ENCODE assay signal across 1 cellular context in the genomic region with DNA sequence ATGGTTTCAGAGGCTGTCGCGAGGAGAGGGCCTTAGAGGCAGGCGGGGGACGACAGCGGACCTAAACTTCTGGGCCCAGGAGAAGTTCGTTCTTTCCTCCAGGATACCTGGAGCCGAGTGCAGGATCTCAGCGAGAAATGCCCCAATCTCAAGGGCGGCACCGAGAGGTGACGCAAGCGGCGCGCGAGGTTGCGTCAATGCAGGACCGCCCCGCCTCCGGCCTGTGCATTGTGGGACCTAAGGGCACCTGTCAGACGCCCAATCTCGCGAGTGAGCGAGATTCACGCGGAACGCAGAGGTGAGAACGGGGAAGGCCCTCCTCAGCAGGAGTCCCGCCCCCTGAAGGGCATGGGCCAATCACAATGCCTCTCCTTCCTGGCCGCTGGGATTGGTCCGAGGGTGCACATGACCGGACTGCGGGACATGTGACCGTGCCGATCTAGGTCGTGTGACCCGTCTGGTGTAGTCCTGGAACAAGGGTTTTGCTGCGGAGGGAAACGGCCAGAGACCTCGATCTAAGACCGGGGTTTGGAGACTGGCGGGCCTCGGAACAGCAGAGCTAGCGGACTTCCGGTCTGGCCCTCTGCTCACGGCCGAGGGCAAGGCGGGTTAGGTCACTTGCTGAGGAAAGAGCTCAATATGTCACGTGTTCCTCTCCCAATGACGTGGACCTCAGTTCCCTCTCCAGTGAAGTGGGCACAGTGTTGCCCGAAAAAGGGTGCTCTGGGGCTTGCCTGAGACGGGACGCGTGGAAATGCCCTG.
TF ChIP-seq lines count a peak whose summit lies in the region.

No MANE protein-coding gene starts in this region.

TF ChIP-seq in K562, 482 proteins besides CTCF, POLR2A, EP300 and RAD21 (continued from another document):
- no peak for TF ChIP-seq E2F5 (CRISPR knock-in tag; IDR thresholded peaks at IDR 0.05)
- TF ChIP-seq, protein P1, sequence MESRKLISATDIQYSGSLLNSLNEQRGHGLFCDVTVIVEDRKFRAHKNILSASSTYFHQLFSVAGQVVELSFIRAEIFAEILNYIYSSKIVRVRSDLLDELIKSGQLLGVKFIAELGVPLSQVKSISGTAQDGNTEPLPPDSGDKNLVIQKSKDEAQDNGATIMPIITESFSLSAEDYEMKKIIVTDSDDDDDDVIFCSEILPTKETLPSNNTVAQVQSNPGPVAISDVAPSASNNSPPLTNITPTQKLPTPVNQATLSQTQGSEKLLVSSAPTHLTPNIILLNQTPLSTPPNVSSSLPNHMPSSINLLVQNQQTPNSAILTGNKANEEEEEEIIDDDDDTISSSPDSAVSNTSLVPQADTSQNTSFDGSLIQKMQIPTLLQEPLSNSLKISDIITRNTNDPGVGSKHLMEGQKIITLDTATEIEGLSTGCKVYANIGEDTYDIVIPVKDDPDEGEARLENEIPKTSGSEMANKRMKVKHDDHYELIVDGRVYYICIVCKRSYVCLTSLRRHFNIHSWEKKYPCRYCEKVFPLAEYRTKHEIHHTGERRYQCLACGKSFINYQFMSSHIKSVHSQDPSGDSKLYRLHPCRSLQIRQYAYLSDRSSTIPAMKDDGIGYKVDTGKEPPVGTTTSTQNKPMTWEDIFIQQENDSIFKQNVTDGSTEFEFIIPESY (CRISPR knock-in tag; IDR thresholded peaks at IDR 0.05) = peak; percentile 65; the same call in 1 of the 2 replicates
- no peak for TF ChIP-seq SMAD3 (CRISPR knock-in tag; conservative IDR thresholded peaks at IDR 0.05)
- TF ChIP-seq MECOM (CRISPR knock-in tag; IDR thresholded peaks at IDR 0.05) = no peak
- TF ChIP-seq, protein P2, sequence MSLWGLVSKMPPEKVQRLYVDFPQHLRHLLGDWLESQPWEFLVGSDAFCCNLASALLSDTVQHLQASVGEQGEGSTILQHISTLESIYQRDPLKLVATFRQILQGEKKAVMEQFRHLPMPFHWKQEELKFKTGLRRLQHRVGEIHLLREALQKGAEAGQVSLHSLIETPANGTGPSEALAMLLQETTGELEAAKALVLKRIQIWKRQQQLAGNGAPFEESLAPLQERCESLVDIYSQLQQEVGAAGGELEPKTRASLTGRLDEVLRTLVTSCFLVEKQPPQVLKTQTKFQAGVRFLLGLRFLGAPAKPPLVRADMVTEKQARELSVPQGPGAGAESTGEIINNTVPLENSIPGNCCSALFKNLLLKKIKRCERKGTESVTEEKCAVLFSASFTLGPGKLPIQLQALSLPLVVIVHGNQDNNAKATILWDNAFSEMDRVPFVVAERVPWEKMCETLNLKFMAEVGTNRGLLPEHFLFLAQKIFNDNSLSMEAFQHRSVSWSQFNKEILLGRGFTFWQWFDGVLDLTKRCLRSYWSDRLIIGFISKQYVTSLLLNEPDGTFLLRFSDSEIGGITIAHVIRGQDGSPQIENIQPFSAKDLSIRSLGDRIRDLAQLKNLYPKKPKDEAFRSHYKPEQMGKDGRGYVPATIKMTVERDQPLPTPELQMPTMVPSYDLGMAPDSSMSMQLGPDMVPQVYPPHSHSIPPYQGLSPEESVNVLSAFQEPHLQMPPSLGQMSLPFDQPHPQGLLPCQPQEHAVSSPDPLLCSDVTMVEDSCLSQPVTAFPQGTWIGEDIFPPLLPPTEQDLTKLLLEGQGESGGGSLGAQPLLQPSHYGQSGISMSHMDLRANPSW (CRISPR knock-in tag; IDR thresholded peaks at IDR 0.05) = no peak
- TF ChIP-seq TCF15 (CRISPR knock-in tag; IDR thresholded peaks at IDR 0.05) = no peak
- TF ChIP-seq, protein P3, sequence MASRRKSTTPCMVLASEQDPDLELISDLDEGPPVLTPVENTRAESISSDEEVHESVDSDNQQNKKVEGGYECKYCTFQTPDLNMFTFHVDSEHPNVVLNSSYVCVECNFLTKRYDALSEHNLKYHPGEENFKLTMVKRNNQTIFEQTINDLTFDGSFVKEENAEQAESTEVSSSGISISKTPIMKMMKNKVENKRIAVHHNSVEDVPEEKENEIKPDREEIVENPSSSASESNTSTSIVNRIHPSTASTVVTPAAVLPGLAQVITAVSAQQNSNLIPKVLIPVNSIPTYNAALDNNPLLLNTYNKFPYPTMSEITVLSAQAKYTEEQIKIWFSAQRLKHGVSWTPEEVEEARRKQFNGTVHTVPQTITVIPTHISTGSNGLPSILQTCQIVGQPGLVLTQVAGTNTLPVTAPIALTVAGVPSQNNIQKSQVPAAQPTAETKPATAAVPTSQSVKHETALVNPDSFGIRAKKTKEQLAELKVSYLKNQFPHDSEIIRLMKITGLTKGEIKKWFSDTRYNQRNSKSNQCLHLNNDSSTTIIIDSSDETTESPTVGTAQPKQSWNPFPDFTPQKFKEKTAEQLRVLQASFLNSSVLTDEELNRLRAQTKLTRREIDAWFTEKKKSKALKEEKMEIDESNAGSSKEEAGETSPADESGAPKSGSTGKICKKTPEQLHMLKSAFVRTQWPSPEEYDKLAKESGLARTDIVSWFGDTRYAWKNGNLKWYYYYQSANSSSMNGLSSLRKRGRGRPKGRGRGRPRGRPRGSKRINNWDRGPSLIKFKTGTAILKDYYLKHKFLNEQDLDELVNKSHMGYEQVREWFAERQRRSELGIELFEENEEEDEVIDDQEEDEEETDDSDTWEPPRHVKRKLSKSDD (conservative IDR thresholded peaks at IDR 0.05; ENCODE audit: low read length) = peak; percentile 100
- no peak; the same call in 1 of the 2 replicates for TF ChIP-seq TEAD4 (IDR thresholded peaks at IDR 0.05; ENCODE audit: low read length)
- TF ChIP-seq TEAD4 (CRISPR knock-in tag; IDR thresholded peaks at IDR 0.05; ENCODE audit: borderline replicate concordance) = no peak
- TF ChIP-seq, protein P4, sequence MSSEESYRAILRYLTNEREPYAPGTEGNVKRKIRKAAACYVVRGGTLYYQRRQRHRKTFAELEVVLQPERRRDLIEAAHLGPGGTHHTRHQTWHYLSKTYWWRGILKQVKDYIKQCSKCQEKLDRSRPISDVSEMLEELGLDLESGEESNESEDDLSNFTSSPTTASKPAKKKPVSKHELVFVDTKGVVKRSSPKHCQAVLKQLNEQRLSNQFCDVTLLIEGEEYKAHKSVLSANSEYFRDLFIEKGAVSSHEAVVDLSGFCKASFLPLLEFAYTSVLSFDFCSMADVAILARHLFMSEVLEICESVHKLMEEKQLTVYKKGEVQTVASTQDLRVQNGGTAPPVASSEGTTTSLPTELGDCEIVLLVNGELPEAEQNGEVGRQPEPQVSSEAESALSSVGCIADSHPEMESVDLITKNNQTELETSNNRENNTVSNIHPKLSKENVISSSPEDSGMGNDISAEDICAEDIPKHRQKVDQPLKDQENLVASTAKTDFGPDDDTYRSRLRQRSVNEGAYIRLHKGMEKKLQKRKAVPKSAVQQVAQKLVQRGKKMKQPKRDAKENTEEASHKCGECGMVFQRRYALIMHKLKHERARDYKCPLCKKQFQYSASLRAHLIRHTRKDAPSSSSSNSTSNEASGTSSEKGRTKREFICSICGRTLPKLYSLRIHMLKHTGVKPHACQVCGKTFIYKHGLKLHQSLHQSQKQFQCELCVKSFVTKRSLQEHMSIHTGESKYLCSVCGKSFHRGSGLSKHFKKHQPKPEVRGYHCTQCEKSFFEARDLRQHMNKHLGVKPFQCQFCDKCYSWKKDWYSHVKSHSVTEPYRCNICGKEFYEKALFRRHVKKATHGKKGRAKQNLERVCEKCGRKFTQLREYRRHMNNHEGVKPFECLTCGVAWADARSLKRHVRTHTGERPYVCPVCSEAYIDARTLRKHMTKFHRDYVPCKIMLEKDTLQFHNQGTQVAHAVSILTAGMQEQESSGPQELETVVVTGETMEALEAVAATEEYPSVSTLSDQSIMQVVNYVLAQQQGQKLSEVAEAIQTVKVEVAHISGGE (CRISPR knock-in tag; IDR thresholded peaks at IDR 0.05) = peak in 1 of 3 experiments; percentile 62; a peak in 2 of 6 replicates
